8 cellular contexts compared by ENCODE assay signal in genomic region chr4:153466637-153467153, GRCh38. TPM values are rescaled to one million over a fixed set of nuclear protein-coding genes. Genes with fewer than 3 reads are reported as not detected.
DNase-seq lines count a peak whose midpoint lies in the region; ATAC-seq and TF ChIP-seq lines count a peak whose summit lies in the region.

No MANE protein-coding gene starts in this region.

- peaks cover 5% of the 10 kb centered on the region for H3K36me3 Mint-ChIP-seq in T-helper 17 cell (ENCODE audit: low read depth)
- no peaks in the 10 kb centered on the region for H3K36me3 Mint-ChIP-seq in endothelial cell (ENCODE audit: low read depth, unreplicated experiment)
- H3K36me3 Mint-ChIP-seq in nephron progenitor cell (ENCODE audit: low read depth): peaks cover 8% of the 10 kb centered on the region

- H3K4me3 Mint-ChIP-seq in T-helper 17 cell: peak overlapping the region; percentile 96
- H3K4me3 Mint-ChIP-seq in endothelial cell (ENCODE audit: unreplicated experiment): peak overlapping the region; percentile 97
- H3K4me3 Mint-ChIP-seq in nephron progenitor cell: peak overlapping the region; percentile 94

- TF ChIP-seq CTCF in endothelial cell (IDR thresholded peaks at IDR 0.05; ENCODE audit: unreplicated experiment) (no peak), nephron progenitor cell (IDR thresholded peaks at IDR 0.05) (no peak)

- H3K4me1 Mint-ChIP-seq in T-helper 17 cell (peaks cover 37% of the 10 kb centered on the region), endothelial cell (ENCODE audit: unreplicated experiment) (peaks cover 36% of the 10 kb centered on the region), nephron progenitor cell (peaks cover 47% of the 10 kb centered on the region)

- DNase-seq in DMS 273 (lab: John Stamatoyannopoulos, UW; ENCODE audit: unreplicated experiment) (peak; percentile 57), DMS 273 treated with DMSO at 0.1 percent for 48 hours (lab: John Stamatoyannopoulos, UW) (no peak), T-helper 17 cell (peak in 2 of 3 donors; percentile 26 to 30), endothelial cell (ENCODE audit: low spot score) (no peak), nephron progenitor cell (no peak), SW480 (ENCODE audit: low spot score) (no peak), NCI-H1417 treated with DMSO at 0.1 percent for 48 hours (lab: John Stamatoyannopoulos, UW) (no peak)

- H3K9me3 Mint-ChIP-seq in endothelial cell (ENCODE audit: unreplicated experiment) (no peaks in the 10 kb centered on the region), nephron progenitor cell (no peaks in the 10 kb centered on the region)

- H3K9me3 ChIP-seq in T-helper 17 cell (ENCODE audit: control insufficient read depth, low read length, poor library complexity, severe bottlenecking): no peaks in the 10 kb centered on the region

- ATAC-seq in HG02798 (IDR thresholded peaks at IDR 0.05; ENCODE audit: poor library complexity, unreplicated experiment): peak; percentile 8
- peak; percentile 16 for ATAC-seq in T-helper 17 cell

- peak overlapping the region; percentile 95 for H3K27ac Mint-ChIP-seq in T-helper 17 cell
- peak overlapping the region; percentile 72 for H3K27ac Mint-ChIP-seq in endothelial cell (ENCODE audit: unreplicated experiment)
- H3K27ac Mint-ChIP-seq in nephron progenitor cell: no peak overlapping the region

- H3K27me3 Mint-ChIP-seq in T-helper 17 cell (no peaks in the 10 kb centered on the region), endothelial cell (ENCODE audit: unreplicated experiment) (peaks cover 13% of the 10 kb centered on the region), nephron progenitor cell (ENCODE audit: low read depth, poor library complexity) (peaks cover 35% of the 10 kb centered on the region)

RNA-seq across cellular contexts. Expression of gene TMEM131L, which starts 0.5 kb away (rescaled TPM):
- 10 to 100 TPM; 83.8 to 92.7 TPM for total RNA-seq in T-helper 17 cell
- total RNA-seq in endothelial cell (ENCODE audit: unreplicated experiment): 29.8 TPM

Comparison
In these comparisons a context has a peak if more than half of its experiments do, and no peak if none do; other contexts are left out.
1. DNase-seq: peak in DMS 273 (single experiment) and T-helper 17 cell (2 of 3); none in DMS 273 treated with DMSO at 0.1 percent for 48 hours (single experiment), endothelial cell (single experiment), nephron progenitor cell (single experiment), SW480 (single experiment) and NCI-H1417 treated with DMSO at 0.1 percent for 48 hours (single experiment).
2. Peak in every context shown above with its lines, with median percentiles within 50 percentile points of each other: H3K4me3 Mint-ChIP-seq.